In the genomic region with DNA sequence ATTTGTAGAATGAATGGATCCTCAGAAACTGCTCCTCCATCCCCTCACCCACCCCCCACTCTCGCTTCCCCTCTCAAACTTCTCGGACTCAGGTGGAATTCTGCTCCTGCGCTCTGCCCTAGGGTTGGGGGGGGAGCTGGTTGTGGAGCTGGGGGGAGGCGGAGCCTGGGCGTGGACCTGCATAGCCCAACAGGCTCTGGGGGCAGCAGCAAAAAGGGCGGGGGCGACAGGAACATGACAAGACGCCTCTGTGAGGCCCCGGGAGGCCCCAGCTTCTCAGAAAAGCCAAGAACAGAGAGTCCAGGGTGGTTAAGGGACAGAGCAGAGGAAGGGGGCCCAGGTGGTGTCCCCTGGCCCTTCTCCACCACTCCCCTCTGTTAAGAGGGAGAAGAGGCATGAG, we compare ENCODE assay signal across 7 cellular contexts. TPM values are rescaled to one million over a fixed set of nuclear protein-coding genes. Genes with fewer than 3 reads are reported as not detected.
DNase-seq lines count a peak whose midpoint lies in the region; ATAC-seq and TF ChIP-seq lines count a peak whose summit lies in the region.
"Had no signal": no experiment of that assay in that cellular context is flagged by ENCODE, and none has a peak within 500 bp of the region (broad histone marks: within the 10 kb centered on the region; RNA-seq: fewer than 3 reads in every experiment).

No MANE protein-coding gene starts in this region.

- TF ChIP-seq CTCF in vagina (IDR thresholded peaks at IDR 0.05), result no peak

- no peaks in the 10 kb centered on the region for H3K27me3 ChIP-seq in iPS-15b (ENCODE audit: control insufficient read depth, insufficient read depth, low read length)
- no peaks in the 10 kb centered on the region for H3K27me3 ChIP-seq in vagina

- ATAC-seq in GM21576 (IDR thresholded peaks at IDR 0.05; ENCODE audit: unreplicated experiment), result no peak

- H3K27ac ChIP-seq in vagina, result peak overlapping the region; percentile 92

- H3K4me1 ChIP-seq in iPS-15b (ENCODE audit: control insufficient read depth, insufficient read depth, low read length), result peaks cover 4% of the 10 kb centered on the region
- peaks cover 67% of the 10 kb centered on the region for H3K4me1 ChIP-seq in vagina

- H3K36me3 ChIP-seq in iPS-15b (ENCODE audit: control insufficient read depth, insufficient read depth, low read length), result peaks cover 8% of the 10 kb centered on the region
- H3K36me3 ChIP-seq in vagina, result peaks cover 0 to 20% of the 10 kb centered on the region in 2 donors

- intact Hi-C loops in vagina (cut with DNase I), result loop anchor here (10.0 kb wide), 1 partner anchor 199 kb away; a partner anchor contains a TSS

- DNase-seq in stimulated activated CD4-positive, alpha-beta T cell treated with anti-CD3 and anti-CD28 coated beads, Interleukin-12 subunit alpha, Interleukin-12 subunit beta, amount 100 ng/mL, for 4 hours, result peak; percentile 25
- DNase-seq in stimulated activated CD4-positive, alpha-beta T cell treated with anti-CD3 and anti-CD28 coated beads, Interleukin-2, amount 100 ng/mL, for 48 hours, result no peak
- DNase-seq in vagina (ENCODE audit: extremely low spot score in 2 of 2), result no peak
- no peak for DNase-seq in COR-L47 (lab: John Stamatoyannopoulos, UW)
- DNase-seq: DMS 273 treated with DMSO at 0.1 percent for 48 hours had no signal

- H3K9ac ChIP-seq in iPS-15b (ENCODE audit: low read depth, low read length), result peak overlapping the region; percentile 24

- H3K4me3 ChIP-seq in iPS-15b (ENCODE audit: low read depth, low read length), result no peak overlapping the region
- H3K4me3 ChIP-seq in vagina, result peak overlapping the region; percentile 88 to 92

- TF ChIP-seq POLR2A in vagina (IDR thresholded peaks at IDR 0.05), result no peak

- no peaks in the 10 kb centered on the region for H3K9me3 ChIP-seq in iPS-15b (ENCODE audit: control insufficient read depth, insufficient read depth, low read length)
- no peaks in the 10 kb centered on the region for H3K9me3 ChIP-seq in vagina

RNA-seq across cellular contexts. Expression of a gene that starts 3.5 kb away (rescaled TPM):
- 34.6 TPM for total RNA-seq in vagina

RNA-seq across cellular contexts. Expression of a gene that starts 8.2 kb away (rescaled TPM):
- total RNA-seq in vagina, result 3.9 TPM

RNA-seq across cellular contexts. Expression of a gene that starts 11.5 kb away (rescaled TPM):
- total RNA-seq in vagina, result not detected

RNA-seq across cellular contexts. Expression of a gene that starts 39.3 kb away (rescaled TPM):
- 24.6 TPM for total RNA-seq in vagina

RNA-seq across cellular contexts. Expression of a gene that starts 45.9 kb away (rescaled TPM):
- 38.3 TPM for total RNA-seq in vagina
